ENCODE assay signal across 12 cellular contexts in genomic region chr4:108116423-108117168, GRCh38. TPM values are rescaled to one million over a fixed set of nuclear protein-coding genes. Genes with fewer than 3 reads are reported as not detected.
DNase-seq lines count a peak whose midpoint lies in the region; ATAC-seq and TF ChIP-seq lines count a peak whose summit lies in the region.
"Had no signal": no experiment of that assay in that cellular context is flagged by ENCODE, and none has a peak within 500 bp of the region (broad histone marks: within the 10 kb centered on the region; RNA-seq: fewer than 3 reads in every experiment).

No MANE protein-coding gene starts in this region.

- intact Hi-C loops in activated CD8-positive, alpha-beta T cell treated with anti-CD3 and anti-CD28 coated beads for 36 hours (cut with micrococcal nuclease), result no loop called here

- no peak for TF ChIP-seq CTCF in activated CD8-positive, alpha-beta T cell treated with anti-CD3 and anti-CD28 coated beads for 36 hours (IDR thresholded peaks at IDR 0.05)

- no peaks in the 10 kb centered on the region for H3K9me3 Mint-ChIP-seq in activated T-cell treated with anti-CD3 and anti-CD28 coated beads, Interleukin-2, amount 50 U/mL, for 4 hours
- H3K9me3 Mint-ChIP-seq in activated CD8-positive, alpha-beta T cell treated with anti-CD3 and anti-CD28 coated beads for 36 hours, result no peaks in the 10 kb centered on the region
- no peaks in the 10 kb centered on the region for H3K9me3 Mint-ChIP-seq in stimulated activated effector memory CD8-positive, alpha-beta T cell treated with anti-CD3 and anti-CD28 coated beads, Interleukin-12 subunit alpha, Interleukin-12 subunit beta, amount 100 ng/mL, for 72 hours

- peaks cover 97% of the 10 kb centered on the region for H3K4me1 Mint-ChIP-seq in activated T-cell treated with anti-CD3 and anti-CD28 coated beads, Interleukin-2, amount 50 U/mL, for 4 hours (ENCODE audit: low read depth)
- H3K4me1 Mint-ChIP-seq in activated CD8-positive, alpha-beta T cell treated with anti-CD3 and anti-CD28 coated beads for 36 hours (ENCODE audit: low read depth), result peaks cover 91% of the 10 kb centered on the region
- peaks cover 50% of the 10 kb centered on the region for H3K4me1 Mint-ChIP-seq in stimulated activated effector memory CD8-positive, alpha-beta T cell treated with anti-CD3 and anti-CD28 coated beads, Interleukin-12 subunit alpha, Interleukin-12 subunit beta, amount 100 ng/mL, for 72 hours

- no peak for DNase-seq in activated T-cell treated with anti-CD3 and anti-CD28 coated beads, Interleukin-2, amount 50 U/mL, for 4 hours
- no peak for DNase-seq in activated T-cell treated with anti-CD3 and anti-CD28 coated beads, Interleukin-2, amount 50 U/mL, for 1 hour
- DNase-seq in activated CD8-positive, alpha-beta T cell treated with anti-CD3 and anti-CD28 coated beads for 36 hours, result peak; percentile 70
- no peak for DNase-seq in stimulated activated effector memory CD8-positive, alpha-beta T cell treated with anti-CD3 and anti-CD28 coated beads, Interleukin-12 subunit alpha, Interleukin-12 subunit beta, amount 100 ng/mL, for 72 hours (ENCODE audit: low spot score in 2 of 2)
- DNase-seq in NCI-H1417 treated with DMSO at 0.1 percent for 48 hours (lab: John Stamatoyannopoulos, UW) (no peak), NCI-H128 (lab: John Stamatoyannopoulos, UW; ENCODE audit: unreplicated experiment) (no peak)
- DNase-seq: cortex of kidney, heart right ventricle, NCI-H1048, stomach had no signal

- peaks cover 17% of the 10 kb centered on the region for H3K36me3 Mint-ChIP-seq in activated T-cell treated with anti-CD3 and anti-CD28 coated beads, Interleukin-2, amount 50 U/mL, for 4 hours (ENCODE audit: insufficient read depth)
- H3K36me3 Mint-ChIP-seq in activated CD8-positive, alpha-beta T cell treated with anti-CD3 and anti-CD28 coated beads for 36 hours (ENCODE audit: low read depth), result peaks cover 32% of the 10 kb centered on the region
- no peaks in the 10 kb centered on the region for H3K36me3 Mint-ChIP-seq in stimulated activated effector memory CD8-positive, alpha-beta T cell treated with anti-CD3 and anti-CD28 coated beads, Interleukin-12 subunit alpha, Interleukin-12 subunit beta, amount 100 ng/mL, for 72 hours

- CTCF ChIA-PET in activated CD8-positive, alpha-beta T cell treated with anti-CD3 and anti-CD28 coated beads for 36 hours (lab: Charles Lee), result interaction anchor here (0.7 to 2.2 kb wide), 8 partner anchors 9 to 98 kb away, joined by 3 to 15 read pairs (median 6); no protein-coding TSS in a partner anchor

- ATAC-seq in activated T-cell treated with anti-CD3 and anti-CD28 coated beads, Interleukin-2, amount 50 U/mL, for 4 hours, result peak; percentile 49 to 64
- ATAC-seq in HG03196 (IDR thresholded peaks at IDR 0.05; ENCODE audit: unreplicated experiment) (peak; percentile 30), HG03571 (IDR thresholded peaks at IDR 0.05; ENCODE audit: unreplicated experiment) (no peak)
- ATAC-seq in activated CD8-positive, alpha-beta T cell treated with anti-CD3 and anti-CD28 coated beads for 36 hours, result peak; percentile 45
- ATAC-seq in stimulated activated effector memory CD8-positive, alpha-beta T cell treated with anti-CD3 and anti-CD28 coated beads, Interleukin-12 subunit alpha, Interleukin-12 subunit beta, amount 100 ng/mL, for 72 hours, result peak; percentile 80

- peak overlapping the region; percentile 50 for H3K4me3 Mint-ChIP-seq in activated T-cell treated with anti-CD3 and anti-CD28 coated beads, Interleukin-2, amount 50 U/mL, for 4 hours
- H3K4me3 Mint-ChIP-seq in activated CD8-positive, alpha-beta T cell treated with anti-CD3 and anti-CD28 coated beads for 36 hours, result peak overlapping the region; percentile 54
- peak overlapping the region; percentile 14 for H3K4me3 Mint-ChIP-seq in stimulated activated effector memory CD8-positive, alpha-beta T cell treated with anti-CD3 and anti-CD28 coated beads, Interleukin-12 subunit alpha, Interleukin-12 subunit beta, amount 100 ng/mL, for 72 hours

- POLR2A ChIA-PET in activated CD8-positive, alpha-beta T cell treated with anti-CD3 and anti-CD28 coated beads for 36 hours (lab: Charles Lee), result interaction anchor here (0.5 to 3.3 kb wide), 26 partner anchors 8 to 1684 kb away, joined by 3 to 22 read pairs (median 4); partner anchors contain the start of gene LEF1

- H3K27me3 Mint-ChIP-seq in activated T-cell treated with anti-CD3 and anti-CD28 coated beads, Interleukin-2, amount 50 U/mL, for 4 hours (ENCODE audit: low read depth), result no peaks in the 10 kb centered on the region
- no peaks in the 10 kb centered on the region for H3K27me3 Mint-ChIP-seq in activated CD8-positive, alpha-beta T cell treated with anti-CD3 and anti-CD28 coated beads for 36 hours

- H3K27ac Mint-ChIP-seq in activated CD8-positive, alpha-beta T cell treated with anti-CD3 and anti-CD28 coated beads for 36 hours, result peak overlapping the region; percentile 96
- peak overlapping the region; percentile 77 for H3K27ac Mint-ChIP-seq in stimulated activated effector memory CD8-positive, alpha-beta T cell treated with anti-CD3 and anti-CD28 coated beads, Interleukin-12 subunit alpha, Interleukin-12 subunit beta, amount 100 ng/mL, for 72 hours

RNA-seq across cellular contexts. Expression of gene LEF1, which starts 52.1 kb away (rescaled TPM):
- 100 to 1,000 TPM; 140 to 165 (median 148) TPM for total RNA-seq in activated T-cell treated with anti-CD3 and anti-CD28 coated beads, Interleukin-2, amount 50 U/mL, for 4 hours
- 100 to 1,000 TPM; 178 to 182 TPM for total RNA-seq in activated CD8-positive, alpha-beta T cell treated with anti-CD3 and anti-CD28 coated beads for 36 hours
